In the genomic region with DNA sequence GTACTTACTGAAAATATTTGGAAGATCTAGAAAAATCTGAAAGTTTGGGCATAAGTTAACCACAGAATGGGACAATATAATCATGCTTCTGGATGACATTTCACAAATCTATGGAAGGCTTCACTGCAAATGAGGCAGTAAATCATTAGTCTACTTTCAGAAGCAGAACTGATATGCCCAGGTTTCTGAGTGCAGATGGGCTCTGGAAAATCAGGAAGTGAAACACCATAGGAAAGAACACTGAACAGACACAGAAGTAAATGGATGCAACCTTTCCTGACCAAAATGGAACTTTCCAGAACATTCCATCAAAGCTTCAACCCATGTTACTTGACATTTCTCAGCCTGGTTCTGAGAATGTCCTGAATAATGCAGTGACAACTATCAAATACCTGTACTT, we compare ENCODE assay signal across 20 cellular contexts. TPM values are rescaled to one million over a fixed set of nuclear protein-coding genes. Genes with fewer than 3 reads are reported as not detected.
"Had no signal": no experiment of that assay in that cellular context is flagged by ENCODE, and none has a peak within 500 bp of the region (broad histone marks: within the 10 kb centered on the region; RNA-seq: fewer than 3 reads in every experiment).

No MANE protein-coding gene starts in this region.

- H3K27ac Mint-ChIP-seq: activated naive CD8-positive, alpha-beta T cell treated with anti-CD3 and anti-CD28 coated beads, Interleukin-2, amount 50 U/mL, for 24 hours; activated T-helper 17 cell treated with anti-CD3 and anti-CD28 coated beads, Interleukin-2, amount 50 U/mL, for 72 hours; nephron progenitor cell; progenitor cell of endocrine pancreas had no signal

- H3K4me3 Mint-ChIP-seq: activated naive CD8-positive, alpha-beta T cell treated with anti-CD3 and anti-CD28 coated beads, Interleukin-2, amount 50 U/mL, for 24 hours; activated T-helper 17 cell treated with anti-CD3 and anti-CD28 coated beads, Interleukin-2, amount 50 U/mL, for 72 hours; nephron progenitor cell had no signal

- H3K27me3 Mint-ChIP-seq: progenitor cell of endocrine pancreas had no signal

- H3K27me3 ChIP-seq: right atrium auricular region had no signal

- DNase-seq: activated CD4-positive, alpha-beta T cell treated with anti-CD3 and anti-CD28 coated beads, Interleukin-2, amount 50 U/mL, for 48 hours; activated naive CD4-positive, alpha-beta T cell treated with Interleukin-2 at 50 U/mL for 16 hours; activated naive CD8-positive, alpha-beta T cell treated with anti-CD3 and anti-CD28 coated beads, Interleukin-2, amount 50 U/mL, for 24 hours; aorta; cerebellar nuclear complex; effector CD8-positive, alpha-beta T cell; foreskin keratinocyte; head of caudate nucleus; kidney glomerular epithelial cell; mesendoderm; nephron progenitor cell; occipital lobe; stimulated activated CD4-positive, alpha-beta T cell treated with anti-CD3 and anti-CD28 coated beads, Interleukin-15, amount 100 ng/mL, for 24 hours; stimulated activated CD4-positive, alpha-beta T cell treated with anti-CD3 and anti-CD28 coated beads, Interleukin-4, amount 100 ng/mL, for 24 hours; stimulated activated naive CD4-positive, alpha-beta T cell; trophoblast cell had no signal

- H3K27ac ChIP-seq: foreskin keratinocyte, right atrium auricular region had no signal

- H3K9me3 Mint-ChIP-seq: activated naive CD8-positive, alpha-beta T cell treated with anti-CD3 and anti-CD28 coated beads, Interleukin-2, amount 50 U/mL, for 24 hours; activated T-helper 17 cell treated with anti-CD3 and anti-CD28 coated beads, Interleukin-2, amount 50 U/mL, for 72 hours; nephron progenitor cell had no signal

- H3K9me3 ChIP-seq: right atrium auricular region had no signal

- H3K4me1 ChIP-seq: foreskin keratinocyte, right atrium auricular region had no signal

- H3K4me1 Mint-ChIP-seq: activated naive CD8-positive, alpha-beta T cell treated with anti-CD3 and anti-CD28 coated beads, Interleukin-2, amount 50 U/mL, for 24 hours; activated T-helper 17 cell treated with anti-CD3 and anti-CD28 coated beads, Interleukin-2, amount 50 U/mL, for 72 hours; nephron progenitor cell had no signal

- ATAC-seq: activated naive CD8-positive, alpha-beta T cell treated with anti-CD3 and anti-CD28 coated beads, Interleukin-2, amount 50 U/mL, for 24 hours; activated T-helper 17 cell treated with anti-CD3 and anti-CD28 coated beads, Interleukin-2, amount 50 U/mL, for 72 hours; foreskin keratinocyte had no signal

- H3K4me3 ChIP-seq: right atrium auricular region had no signal

- H3K36me3 ChIP-seq: right atrium auricular region had no signal

RNA-seq across cellular contexts. Expression of gene KCNG3, which starts 55.1 kb away (rescaled TPM):
- total RNA-seq: activated T-helper 17 cell treated with anti-CD3 and anti-CD28 coated beads, Interleukin-2, amount 50 U/mL, for 72 hours; foreskin keratinocyte; liver; right atrium auricular region had no signal
- polyA plus RNA-seq: aorta, foreskin keratinocyte, liver had no signal
